Comparison of ENCODE assay signal across 27 cellular contexts in genomic region chr2:120448427-120448826, GRCh38.
DNase-seq lines count a peak whose midpoint lies in the region; ATAC-seq, FAIRE-seq and TF ChIP-seq lines count a peak whose summit lies in the region.
"Had no signal": no experiment of that assay in that cellular context is flagged by ENCODE, and none has a peak within 500 bp of the region (broad histone marks: within the 10 kb centered on the region; RNA-seq: fewer than 3 reads in every experiment).

No MANE protein-coding gene starts in this region.

- no peaks in the 10 kb centered on the region for H3K36me3 ChIP-seq in WERI-Rb-1
- no peaks in the 10 kb centered on the region for H3K36me3 ChIP-seq in GM23248 (ENCODE audit: low read depth)
- H3K36me3 ChIP-seq: BE2C, BLaER1 had no signal

- no peak overlapping the region for H3K27ac Mint-ChIP-seq in natural killer cell treated with Interleukin-12 subunit alpha and Interleukin-12 subunit beta and Interleukin-15 and Interleukin-18, amount 100 ng/mL, for 72 hours
- H3K27ac Mint-ChIP-seq in natural killer cell, result no peak overlapping the region
- H3K27ac Mint-ChIP-seq: CD14-positive monocyte; CD4-positive, alpha-beta memory T cell; CD4-positive, CD25-positive, alpha-beta regulatory T cell; CD8-positive, alpha-beta memory T cell had no signal

- FAIRE-seq in D721Med (lab: Jason Lieb, UNC), result peak; percentile 90
- FAIRE-seq: A204.1, GM12878, GM12892, GM18507, GM19239 had no signal

- TF ChIP-seq CTCF in natural killer cell (IDR thresholded peaks at IDR 0.05) (no peak), D721Med (IDR thresholded peaks at IDR 0.05; ENCODE audit: insufficient read depth, missing control alignments) (no peak), WERI-Rb-1 (IDR thresholded peaks at IDR 0.05; ENCODE audit: low read depth, low read length) (no peak)

- peaks cover under 1% of the 10 kb centered on the region for H3K4me1 ChIP-seq in GM23248 (ENCODE audit: insufficient read depth)
- H3K4me1 ChIP-seq: BE2C had no signal

- H3K27ac ChIP-seq in WERI-Rb-1, result no peak overlapping the region
- no peak overlapping the region for H3K27ac ChIP-seq in GM23248
- H3K27ac ChIP-seq: BLaER1 had no signal

- H3K4me3 Mint-ChIP-seq in natural killer cell treated with Interleukin-12 subunit alpha and Interleukin-12 subunit beta and Interleukin-15 and Interleukin-18, amount 100 ng/mL, for 72 hours, result no peak overlapping the region
- no peak overlapping the region for H3K4me3 Mint-ChIP-seq in natural killer cell
- H3K4me3 Mint-ChIP-seq: CD14-positive monocyte; CD4-positive, alpha-beta memory T cell; CD4-positive, CD25-positive, alpha-beta regulatory T cell; CD8-positive, alpha-beta memory T cell had no signal

- H3K9ac ChIP-seq in GM23248, result no peak overlapping the region
- H3K9ac ChIP-seq: BLaER1 had no signal

- no peaks in the 10 kb centered on the region for H3F3A ChIP-seq in GM23248 (ENCODE audit: insufficient read depth)

- H3K27me3 Mint-ChIP-seq in natural killer cell treated with Interleukin-12 subunit alpha and Interleukin-12 subunit beta and Interleukin-15 and Interleukin-18, amount 100 ng/mL, for 72 hours, result peaks cover 11 to 16% of the 10 kb centered on the region in 2 donors
- H3K27me3 Mint-ChIP-seq in natural killer cell (ENCODE audit: low read depth in 2 of 2), result peaks cover 16 to 19% of the 10 kb centered on the region in 2 donors

- H3K9me3 ChIP-seq in WERI-Rb-1 (ENCODE audit: severe bottlenecking), result no peaks in the 10 kb centered on the region
- no peaks in the 10 kb centered on the region for H3K9me3 ChIP-seq in GM23248 (ENCODE audit: low read depth)
- H3K9me3 ChIP-seq: BE2C, BLaER1 had no signal

- no peak overlapping the region for H3K4me2 ChIP-seq in GM23248 (ENCODE audit: unreplicated experiment)
- H3K4me2 ChIP-seq: BLaER1 had no signal

- H3K4me3 ChIP-seq in WERI-Rb-1 (ENCODE audit: low read depth, low read length) (no peak overlapping the region), GM23248 (no peak overlapping the region)
- H3K4me3 ChIP-seq: BLaER1, GM12878 had no signal

- H2AFZ ChIP-seq in GM23248, result no peak overlapping the region

- H3K36me3 Mint-ChIP-seq in natural killer cell treated with Interleukin-12 subunit alpha and Interleukin-12 subunit beta and Interleukin-15 and Interleukin-18, amount 100 ng/mL, for 72 hours, result no peaks in the 10 kb centered on the region
- no peaks in the 10 kb centered on the region for H3K36me3 Mint-ChIP-seq in natural killer cell
- H3K36me3 Mint-ChIP-seq: CD14-positive monocyte; CD4-positive, alpha-beta memory T cell; CD4-positive, CD25-positive, alpha-beta regulatory T cell; CD8-positive, alpha-beta memory T cell had no signal

- H3K4me1 Mint-ChIP-seq in natural killer cell treated with Interleukin-12 subunit alpha and Interleukin-12 subunit beta and Interleukin-15 and Interleukin-18, amount 100 ng/mL, for 72 hours (ENCODE audit: low read depth in 2 of 2), result no peaks in the 10 kb centered on the region
- H3K4me1 Mint-ChIP-seq in natural killer cell, result no peaks in the 10 kb centered on the region
- H3K4me1 Mint-ChIP-seq: CD14-positive monocyte had no signal

- DNase-seq in NCI-H82 (lab: John Stamatoyannopoulos, UW), result peak; percentile 66
- no peak for DNase-seq in NCI-H82 treated with DMSO at 0.1 percent for 48 hours (lab: John Stamatoyannopoulos, UW; ENCODE audit: unreplicated experiment)
- DNase-seq in natural killer cell treated with Interleukin-12 subunit alpha and Interleukin-12 subunit beta and Interleukin-15 and Interleukin-18, amount 100 ng/mL, for 72 hours (ENCODE audit: low spot score), result peak; percentile 18
- no peak for DNase-seq in natural killer cell
- peak; percentile 87 for DNase-seq in D721Med (ENCODE audit: insufficient read length, low spot score)
- DNase-seq in WERI-Rb-1, result peak; percentile 24
- DNase-seq in SKM-1 treated with dmso at 0.1 percent for 144 hours (lab: John Stamatoyannopoulos, UW; ENCODE audit: unreplicated experiment), result no peak
- DNase-seq in GM23248, result no peak
- DNase-seq: 8988T; ACHN; BE2C; C1 segment of cervical spinal cord; CD4-positive, alpha-beta memory T cell; CD4-positive, CD25-positive, alpha-beta regulatory T cell; DMS 273 treated with DMSO at 0.1 percent for 48 hours; DMS153; DND-41; EL; GDM1 had no signal

- WGBS in GM23248 (ENCODE audit: low coverage in 1 of 2, low lambda C conversion rate in 2 of 2, missing lambda C conversion rate in 2 of 2), 2 experiments, result 85 to 89% methylated on average over 6 of the region's 6 CpGs

- no peaks in the 10 kb centered on the region for H3K9me2 ChIP-seq in GM23248 (ENCODE audit: insufficient read depth)

- in situ Hi-C loops in GM23248 (cut with MboI), result no loop called here

- no peaks in the 10 kb centered on the region for H3K9me3 Mint-ChIP-seq in natural killer cell treated with Interleukin-12 subunit alpha and Interleukin-12 subunit beta and Interleukin-15 and Interleukin-18, amount 100 ng/mL, for 72 hours
- H3K9me3 Mint-ChIP-seq in natural killer cell, result no peaks in the 10 kb centered on the region
- H3K9me3 Mint-ChIP-seq: CD4-positive, alpha-beta memory T cell; CD8-positive, alpha-beta memory T cell had no signal

- H3K27me3 ChIP-seq in WERI-Rb-1 (ENCODE audit: insufficient read depth, low read depth, severe bottlenecking) (no peaks in the 10 kb centered on the region), GM23248 (replicated peaks; ENCODE audit: insufficient read depth) (peaks cover 6% of the 10 kb centered on the region; the same call in 1 of the 2 replicates)
- H3K27me3 ChIP-seq: BE2C had no signal

- intact Hi-C loops in natural killer cell (cut with micrococcal nuclease), result no loop called here

- no peaks in the 10 kb centered on the region for H4K20me1 ChIP-seq in GM23248 (ENCODE audit: insufficient read depth)
- H4K20me1 ChIP-seq: BLaER1 had no signal

- no peaks in the 10 kb centered on the region for H3K79me2 ChIP-seq in GM23248 (ENCODE audit: insufficient read depth)

- ATAC-seq in natural killer cell treated with Interleukin-12 subunit alpha and Interleukin-12 subunit beta and Interleukin-15 and Interleukin-18, amount 100 ng/mL, for 72 hours, result no peak
- ATAC-seq in natural killer cell, result no peak
- ATAC-seq: GM12878 had no signal

Comparison
In these comparisons a context has a peak if more than half of its experiments do, and no peak if none do; other contexts are left out.
1. DNase-seq: peak in NCI-H82 (single experiment), natural killer cell treated with Interleukin-12 subunit alpha and Interleukin-12 subunit beta and Interleukin-15 and Interleukin-18, amount 100 ng/mL, for 72 hours (single experiment), D721Med (single experiment) and WERI-Rb-1 (single experiment); none in NCI-H82 treated with DMSO at 0.1 percent for 48 hours (single experiment), natural killer cell (single experiment), SKM-1 treated with dmso at 0.1 percent for 144 hours (single experiment) and GM23248 (single experiment).